ENCODE assay signal across 1 cellular context in the genomic region with DNA sequence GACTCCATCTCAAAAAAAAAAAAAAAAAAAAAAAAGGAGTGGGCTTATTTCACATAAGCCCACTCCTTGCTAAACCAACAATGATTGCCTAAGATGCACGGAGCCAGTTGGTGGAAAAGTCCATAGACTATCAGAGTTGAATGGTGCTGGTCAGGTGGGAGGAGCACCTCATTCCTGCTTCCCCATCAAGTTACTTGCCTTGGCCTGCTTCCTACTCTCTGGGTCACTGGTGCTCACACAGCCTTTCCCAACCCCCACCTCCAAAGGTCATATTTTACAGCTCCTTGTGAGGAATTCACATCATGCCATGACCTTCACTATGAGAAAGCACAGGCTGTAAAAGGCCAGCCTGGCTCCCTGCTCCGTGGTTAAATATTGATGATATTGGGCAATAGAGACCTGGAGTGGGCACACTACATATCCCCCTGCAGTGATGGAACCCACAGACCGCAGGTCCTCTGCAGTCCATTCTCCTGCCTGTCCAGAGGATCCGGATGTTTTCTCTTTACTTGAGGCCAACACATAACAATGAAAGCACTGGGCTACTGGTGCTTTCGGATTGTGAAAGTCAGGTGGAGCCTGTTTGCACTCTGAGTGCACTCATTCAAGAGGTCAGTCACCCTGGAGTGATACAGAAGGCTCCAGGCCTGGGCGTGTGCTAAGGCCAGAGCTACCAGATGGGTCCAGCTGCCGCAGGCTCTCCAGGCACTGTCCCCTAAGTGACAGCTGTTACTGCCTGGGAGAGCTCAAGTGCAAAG.
TF ChIP-seq lines count a peak whose summit lies in the region.

A gene (plus strand): TSS at position 664 of the 758 bp plus-strand sequence. CDS start 4,618 bp downstream, outside the sequence.

TF ChIP-seq in HepG2, 621 proteins besides CTCF, POLR2A, EP300 and RAD21 (continued from another document and continues in another):
- TF ChIP-seq, protein P1, sequence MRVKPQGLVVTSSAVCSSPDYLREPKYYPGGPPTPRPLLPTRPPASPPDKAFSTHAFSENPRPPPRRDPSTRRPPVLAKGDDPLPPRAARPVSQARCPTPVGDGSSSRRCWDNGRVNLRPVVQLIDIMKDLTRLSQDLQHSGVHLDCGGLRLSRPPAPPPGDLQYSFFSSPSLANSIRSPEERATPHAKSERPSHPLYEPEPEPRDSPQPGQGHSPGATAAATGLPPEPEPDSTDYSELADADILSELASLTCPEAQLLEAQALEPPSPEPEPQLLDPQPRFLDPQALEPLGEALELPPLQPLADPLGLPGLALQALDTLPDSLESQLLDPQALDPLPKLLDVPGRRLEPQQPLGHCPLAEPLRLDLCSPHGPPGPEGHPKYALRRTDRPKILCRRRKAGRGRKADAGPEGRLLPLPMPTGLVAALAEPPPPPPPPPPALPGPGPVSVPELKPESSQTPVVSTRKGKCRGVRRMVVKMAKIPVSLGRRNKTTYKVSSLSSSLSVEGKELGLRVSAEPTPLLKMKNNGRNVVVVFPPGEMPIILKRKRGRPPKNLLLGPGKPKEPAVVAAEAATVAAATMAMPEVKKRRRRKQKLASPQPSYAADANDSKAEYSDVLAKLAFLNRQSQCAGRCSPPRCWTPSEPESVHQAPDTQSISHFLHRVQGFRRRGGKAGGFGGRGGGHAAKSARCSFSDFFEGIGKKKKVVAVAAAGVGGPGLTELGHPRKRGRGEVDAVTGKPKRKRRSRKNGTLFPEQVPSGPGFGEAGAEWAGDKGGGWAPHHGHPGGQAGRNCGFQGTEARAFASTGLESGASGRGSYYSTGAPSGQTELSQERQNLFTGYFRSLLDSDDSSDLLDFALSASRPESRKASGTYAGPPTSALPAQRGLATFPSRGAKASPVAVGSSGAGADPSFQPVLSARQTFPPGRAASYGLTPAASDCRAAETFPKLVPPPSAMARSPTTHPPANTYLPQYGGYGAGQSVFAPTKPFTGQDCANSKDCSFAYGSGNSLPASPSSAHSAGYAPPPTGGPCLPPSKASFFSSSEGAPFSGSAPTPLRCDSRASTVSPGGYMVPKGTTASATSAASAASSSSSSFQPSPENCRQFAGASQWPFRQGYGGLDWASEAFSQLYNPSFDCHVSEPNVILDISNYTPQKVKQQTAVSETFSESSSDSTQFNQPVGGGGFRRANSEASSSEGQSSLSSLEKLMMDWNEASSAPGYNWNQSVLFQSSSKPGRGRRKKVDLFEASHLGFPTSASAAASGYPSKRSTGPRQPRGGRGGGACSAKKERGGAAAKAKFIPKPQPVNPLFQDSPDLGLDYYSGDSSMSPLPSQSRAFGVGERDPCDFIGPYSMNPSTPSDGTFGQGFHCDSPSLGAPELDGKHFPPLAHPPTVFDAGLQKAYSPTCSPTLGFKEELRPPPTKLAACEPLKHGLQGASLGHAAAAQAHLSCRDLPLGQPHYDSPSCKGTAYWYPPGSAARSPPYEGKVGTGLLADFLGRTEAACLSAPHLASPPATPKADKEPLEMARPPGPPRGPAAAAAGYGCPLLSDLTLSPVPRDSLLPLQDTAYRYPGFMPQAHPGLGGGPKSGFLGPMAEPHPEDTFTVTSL (CRISPR knock-in tag; IDR thresholded peaks at IDR 0.05; ENCODE audit: borderline replicate concordance) = 0 out of 2 replicates have a peak, but pooled peaks have one; percentile 78
- TF ChIP-seq ZNF224 (CRISPR knock-in tag; IDR thresholded peaks at IDR 0.05) (no peak; the same call in 1 of the 2 replicates), MED1 (CRISPR knock-in tag; IDR thresholded peaks at IDR 0.05) (peak; percentile 93), ZNF331 (CRISPR knock-in tag; IDR thresholded peaks at IDR 0.05) (peak; percentile 91; the same call in 1 of the 2 replicates), HOXD1 (CRISPR knock-in tag; IDR thresholded peaks at IDR 0.05) (peak; percentile 22; the same call in 1 of the 2 replicates), SAFB2 (CRISPR knock-in tag; IDR thresholded peaks at IDR 0.05; ENCODE audit: borderline replicate concordance, low read depth) (0 out of 2 replicates have a peak, but pooled peaks have one; percentile 15), ZSCAN31 (CRISPR knock-in tag; IDR thresholded peaks at IDR 0.05; ENCODE audit: low read depth) (peak; percentile 62; the same call in 1 of the 2 replicates), ZNF720 (CRISPR knock-in tag; IDR thresholded peaks at IDR 0.05) (no peak), ZNF337 (CRISPR knock-in tag; IDR thresholded peaks at IDR 0.05; ENCODE audit: borderline replicate concordance, low read depth) (peak; percentile 75; the same call in 1 of the 2 replicates), PHF21A (CRISPR knock-in tag; IDR thresholded peaks at IDR 0.05) (peak; percentile 98), ZNF354B (CRISPR knock-in tag; IDR thresholded peaks at IDR 0.05) (no peak), EED (CRISPR knock-in tag; IDR thresholded peaks at IDR 0.05) (no peak), ZNF605 (CRISPR knock-in tag; IDR thresholded peaks at IDR 0.05) (peak; percentile 73), SP2 (CRISPR knock-in tag; IDR thresholded peaks at IDR 0.05) (no peak), TGIF2 (CRISPR knock-in tag; IDR thresholded peaks at IDR 0.05) (peak; percentile 74), ZBTB21 (CRISPR knock-in tag; IDR thresholded peaks at IDR 0.05) (peak; percentile 52; the same call in 1 of the 2 replicates), GATAD2A (CRISPR knock-in tag; IDR thresholded peaks at IDR 0.05) (peak; percentile 96), BHLHE40 (IDR thresholded peaks at IDR 0.05; ENCODE audit: low read length) (0 out of 2 replicates have a peak, but pooled peaks have one; percentile 40), ZNF564 (CRISPR knock-in tag; IDR thresholded peaks at IDR 0.05) (peak; percentile 79; the same call in 1 of the 2 replicates), ZBTB38 (CRISPR knock-in tag; IDR thresholded peaks at IDR 0.05) (peak; percentile 72; the same call in 1 of the 2 replicates), ATF7 (IDR thresholded peaks at IDR 0.05) (no peak), ATF7 (CRISPR knock-in tag; IDR thresholded peaks at IDR 0.05) (no peak; the same call in 1 of the 2 replicates), ZNF292 (CRISPR knock-in tag; IDR thresholded peaks at IDR 0.05; ENCODE audit: borderline replicate concordance, low read depth) (peak; percentile 95; the same call in 1 of the 2 replicates), HMG20B (CRISPR knock-in tag; conservative IDR thresholded peaks at IDR 0.05) (0 out of 2 replicates have a peak, but pooled peaks have one; percentile 59), ETV5 (CRISPR knock-in tag; IDR thresholded peaks at IDR 0.05; ENCODE audit: borderline replicate concordance) (peak; percentile 97), HDAC2 (CRISPR knock-in tag; IDR thresholded peaks at IDR 0.05) (peak; percentile 86), ZMYM4 (CRISPR knock-in tag; IDR thresholded peaks at IDR 0.05) (peak; percentile 79), TBX3 (IDR thresholded peaks at IDR 0.05; ENCODE audit: borderline replicate concordance) (0 out of 2 replicates have a peak, but pooled peaks have one; percentile 54), YEATS4 (CRISPR knock-in tag; IDR thresholded peaks at IDR 0.05; ENCODE audit: borderline replicate concordance) (no peak), ZBTB7B (CRISPR knock-in tag; IDR thresholded peaks at IDR 0.05) (peak; percentile 91; the same call in 1 of the 2 replicates), CHD4 (IDR thresholded peaks at IDR 0.05; ENCODE audit: borderline replicate concordance, low read length) (peak; percentile 80; the same call in 1 of the 2 replicates), NCOR1 (IDR thresholded peaks at IDR 0.05; ENCODE audit: borderline replicate concordance, low read length) (peak; percentile 65), ZNF20 (CRISPR knock-in tag; IDR thresholded peaks at IDR 0.05) (0 out of 2 replicates have a peak, but pooled peaks have one; percentile 73), MED8 (CRISPR knock-in tag; IDR thresholded peaks at IDR 0.05; ENCODE audit: insufficient replicate concordance) (peak; percentile 68), ZFP36L1 (CRISPR knock-in tag; IDR thresholded peaks at IDR 0.05) (0 out of 2 replicates have a peak, but pooled peaks have one; percentile 32), ATAD3A (CRISPR knock-in tag; IDR thresholded peaks at IDR 0.05) (no peak), HNF4G (IDR thresholded peaks at IDR 0.05; ENCODE audit: borderline replicate concordance, low read depth, low read length) (peak; percentile 40; the same call in 1 of the 2 replicates), HNF4G (CRISPR knock-in tag; IDR thresholded peaks at IDR 0.05; ENCODE audit: borderline replicate concordance, low read depth) (no peak; the same call in 1 of the 2 replicates), HMG20A (CRISPR knock-in tag; IDR thresholded peaks at IDR 0.05; ENCODE audit: borderline replicate concordance) (peak; percentile 80; the same call in 1 of the 2 replicates), HIVEP1 (CRISPR knock-in tag; IDR thresholded peaks at IDR 0.05) (peak; percentile 80), ZNF83 (CRISPR knock-in tag; IDR thresholded peaks at IDR 0.05; ENCODE audit: borderline replicate concordance) (no peak)
- TF ChIP-seq, protein P2, sequence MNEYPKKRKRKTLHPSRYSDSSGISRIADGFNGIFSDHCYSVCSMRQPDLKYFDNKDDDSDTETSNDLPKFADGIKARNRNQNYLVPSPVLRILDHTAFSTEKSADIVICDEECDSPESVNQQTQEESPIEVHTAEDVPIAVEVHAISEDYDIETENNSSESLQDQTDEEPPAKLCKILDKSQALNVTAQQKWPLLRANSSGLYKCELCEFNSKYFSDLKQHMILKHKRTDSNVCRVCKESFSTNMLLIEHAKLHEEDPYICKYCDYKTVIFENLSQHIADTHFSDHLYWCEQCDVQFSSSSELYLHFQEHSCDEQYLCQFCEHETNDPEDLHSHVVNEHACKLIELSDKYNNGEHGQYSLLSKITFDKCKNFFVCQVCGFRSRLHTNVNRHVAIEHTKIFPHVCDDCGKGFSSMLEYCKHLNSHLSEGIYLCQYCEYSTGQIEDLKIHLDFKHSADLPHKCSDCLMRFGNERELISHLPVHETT (CRISPR knock-in tag; conservative IDR thresholded peaks at IDR 0.05) = no peak
- TF ChIP-seq, protein P3, sequence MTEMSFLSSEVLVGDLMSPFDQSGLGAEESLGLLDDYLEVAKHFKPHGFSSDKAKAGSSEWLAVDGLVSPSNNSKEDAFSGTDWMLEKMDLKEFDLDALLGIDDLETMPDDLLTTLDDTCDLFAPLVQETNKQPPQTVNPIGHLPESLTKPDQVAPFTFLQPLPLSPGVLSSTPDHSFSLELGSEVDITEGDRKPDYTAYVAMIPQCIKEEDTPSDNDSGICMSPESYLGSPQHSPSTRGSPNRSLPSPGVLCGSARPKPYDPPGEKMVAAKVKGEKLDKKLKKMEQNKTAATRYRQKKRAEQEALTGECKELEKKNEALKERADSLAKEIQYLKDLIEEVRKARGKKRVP (CRISPR knock-in tag; IDR thresholded peaks at IDR 0.05) = 0 out of 4 replicates have a peak, but pooled peaks of 1 of the 2 experiments have one; percentile 48
- TF ChIP-seq, protein P4, sequence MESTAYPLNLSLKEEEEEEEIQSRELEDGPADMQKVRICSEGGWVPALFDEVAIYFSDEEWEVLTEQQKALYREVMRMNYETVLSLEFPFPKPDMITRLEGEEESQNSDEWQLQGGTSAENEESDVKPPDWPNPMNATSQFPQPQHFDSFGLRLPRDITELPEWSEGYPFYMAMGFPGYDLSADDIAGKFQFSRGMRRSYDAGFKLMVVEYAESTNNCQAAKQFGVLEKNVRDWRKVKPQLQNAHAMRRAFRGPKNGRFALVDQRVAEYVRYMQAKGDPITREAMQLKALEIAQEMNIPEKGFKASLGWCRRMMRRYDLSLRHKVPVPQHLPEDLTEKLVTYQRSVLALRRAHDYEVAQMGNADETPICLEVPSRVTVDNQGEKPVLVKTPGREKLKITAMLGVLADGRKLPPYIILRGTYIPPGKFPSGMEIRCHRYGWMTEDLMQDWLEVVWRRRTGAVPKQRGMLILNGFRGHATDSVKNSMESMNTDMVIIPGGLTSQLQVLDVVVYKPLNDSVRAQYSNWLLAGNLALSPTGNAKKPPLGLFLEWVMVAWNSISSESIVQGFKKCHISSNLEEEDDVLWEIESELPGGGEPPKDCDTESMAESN (CRISPR knock-in tag; conservative IDR thresholded peaks at IDR 0.05) = peak; percentile 67
- TF ChIP-seq, protein P5, sequence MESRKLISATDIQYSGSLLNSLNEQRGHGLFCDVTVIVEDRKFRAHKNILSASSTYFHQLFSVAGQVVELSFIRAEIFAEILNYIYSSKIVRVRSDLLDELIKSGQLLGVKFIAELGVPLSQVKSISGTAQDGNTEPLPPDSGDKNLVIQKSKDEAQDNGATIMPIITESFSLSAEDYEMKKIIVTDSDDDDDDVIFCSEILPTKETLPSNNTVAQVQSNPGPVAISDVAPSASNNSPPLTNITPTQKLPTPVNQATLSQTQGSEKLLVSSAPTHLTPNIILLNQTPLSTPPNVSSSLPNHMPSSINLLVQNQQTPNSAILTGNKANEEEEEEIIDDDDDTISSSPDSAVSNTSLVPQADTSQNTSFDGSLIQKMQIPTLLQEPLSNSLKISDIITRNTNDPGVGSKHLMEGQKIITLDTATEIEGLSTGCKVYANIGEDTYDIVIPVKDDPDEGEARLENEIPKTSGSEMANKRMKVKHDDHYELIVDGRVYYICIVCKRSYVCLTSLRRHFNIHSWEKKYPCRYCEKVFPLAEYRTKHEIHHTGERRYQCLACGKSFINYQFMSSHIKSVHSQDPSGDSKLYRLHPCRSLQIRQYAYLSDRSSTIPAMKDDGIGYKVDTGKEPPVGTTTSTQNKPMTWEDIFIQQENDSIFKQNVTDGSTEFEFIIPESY (CRISPR knock-in tag; IDR thresholded peaks at IDR 0.05) = peak; percentile 38; the same call in 1 of the 2 replicates
- TF ChIP-seq, protein P6, sequence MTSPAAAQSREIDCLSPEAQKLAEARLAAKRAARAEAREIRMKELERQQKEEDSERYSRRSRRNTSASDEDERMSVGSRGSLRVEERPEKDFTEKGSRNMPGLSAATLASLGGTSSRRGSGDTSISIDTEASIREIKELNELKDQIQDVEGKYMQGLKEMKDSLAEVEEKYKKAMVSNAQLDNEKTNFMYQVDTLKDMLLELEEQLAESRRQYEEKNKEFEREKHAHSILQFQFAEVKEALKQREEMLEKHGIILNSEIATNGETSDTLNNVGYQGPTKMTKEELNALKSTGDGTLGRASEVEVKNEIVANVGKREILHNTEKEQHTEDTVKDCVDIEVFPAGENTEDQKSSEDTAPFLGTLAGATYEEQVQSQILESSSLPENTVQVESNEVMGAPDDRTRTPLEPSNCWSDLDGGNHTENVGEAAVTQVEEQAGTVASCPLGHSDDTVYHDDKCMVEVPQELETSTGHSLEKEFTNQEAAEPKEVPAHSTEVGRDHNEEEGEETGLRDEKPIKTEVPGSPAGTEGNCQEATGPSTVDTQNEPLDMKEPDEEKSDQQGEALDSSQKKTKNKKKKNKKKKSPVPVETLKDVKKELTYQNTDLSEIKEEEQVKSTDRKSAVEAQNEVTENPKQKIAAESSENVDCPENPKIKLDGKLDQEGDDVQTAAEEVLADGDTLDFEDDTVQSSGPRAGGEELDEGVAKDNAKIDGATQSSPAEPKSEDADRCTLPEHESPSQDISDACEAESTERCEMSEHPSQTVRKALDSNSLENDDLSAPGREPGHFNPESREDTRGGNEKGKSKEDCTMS (CRISPR knock-in tag; conservative IDR thresholded peaks at IDR 0.05) = no peak
